ENCODE assay signal across 8 cellular contexts in the genomic region with DNA sequence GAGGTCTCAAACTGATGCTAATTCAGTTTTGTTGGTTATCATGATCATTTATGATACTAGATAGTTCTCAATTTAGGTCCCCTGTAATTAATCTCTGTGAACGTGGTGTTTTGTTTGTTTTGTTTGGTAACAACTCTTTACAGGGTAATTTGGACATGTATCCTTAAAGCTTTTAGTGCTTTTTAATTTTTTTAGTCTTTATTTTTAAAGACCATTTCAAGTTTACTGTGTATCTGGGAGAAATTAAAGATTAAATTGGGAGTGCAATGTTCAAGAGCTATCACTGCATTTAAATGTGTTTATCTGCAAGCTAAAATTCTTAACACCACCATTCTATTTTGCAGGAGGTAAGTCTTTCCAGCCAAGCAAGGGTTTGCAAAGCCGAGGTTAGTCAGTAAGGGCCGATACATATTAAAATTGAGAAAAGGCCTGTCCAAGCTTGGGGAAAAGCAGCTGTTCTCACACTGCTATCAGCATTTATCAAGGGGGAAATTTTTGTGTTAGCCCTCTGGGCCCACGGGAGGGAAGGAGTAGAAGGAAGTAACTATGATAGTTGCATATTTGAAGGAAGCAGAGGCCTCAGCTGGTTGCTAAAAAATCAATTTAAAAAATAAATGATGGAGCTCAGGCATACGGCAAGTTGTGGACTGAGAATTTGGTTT. TPM values are rescaled to one million over a fixed set of nuclear protein-coding genes. Genes with fewer than 3 reads are reported as not detected.
A peak's percentile ranks its signal among the peaks of the same experiment; 100 is the strongest.
DNase-seq lines count a peak whose midpoint lies in the region; ATAC-seq and TF ChIP-seq lines count a peak whose summit lies in the region.

No MANE protein-coding gene starts in this region.

- H3K27me3 Mint-ChIP-seq in glutamatergic neuron (ENCODE audit: unreplicated experiment) = peaks cover 2% of the 10 kb centered on the region

- TF ChIP-seq CTCF in OCI-LY1 (IDR thresholded peaks at IDR 0.05; ENCODE audit: low read length) = no peak
- no peak for TF ChIP-seq CTCF in glutamatergic neuron (IDR thresholded peaks at IDR 0.05; ENCODE audit: partially characterized antibody, unreplicated experiment)
- TF ChIP-seq CTCF in spleen (IDR thresholded peaks at IDR 0.05 in 8 of 11, conservative IDR thresholded peaks at IDR 0.05 in 3 of 11) = no peak

- no peaks in the 10 kb centered on the region for H3F3A ChIP-seq in OCI-LY1 (ENCODE audit: insufficient read depth, low read length)

- H3K9me2 ChIP-seq in OCI-LY1 (ENCODE audit: low read depth, low read length) = no peaks in the 10 kb centered on the region

- no peaks in the 10 kb centered on the region for H3K9me3 Mint-ChIP-seq in glutamatergic neuron (ENCODE audit: unreplicated experiment)

- H3K27ac ChIP-seq in OCI-LY1 (ENCODE audit: low read depth, low read length, poor library complexity, severe bottlenecking) (peak overlapping the region; percentile 94), spleen (peak overlapping the region; percentile 55 to 86 (median 79))

- intact Hi-C loops in spleen (cut with DNase I; ENCODE audit: low total_unique reads) = no loop called here

- no peaks in the 10 kb centered on the region for H4K20me1 ChIP-seq in OCI-LY1 (ENCODE audit: insufficient read depth, low read length)

- DNase-seq in DMS 273 (lab: John Stamatoyannopoulos, UW; ENCODE audit: unreplicated experiment) (peak; percentile 23), DMS 273 treated with DMSO at 0.1 percent for 48 hours (lab: John Stamatoyannopoulos, UW) (no peak), glutamatergic neuron (no peak), spleen (no peak), DMS114 treated with DMSO at 0.1 percent for 48 hours (lab: John Stamatoyannopoulos, UW; ENCODE audit: unreplicated experiment) (no peak)

- ATAC-seq in GM21526 (IDR thresholded peaks at IDR 0.05; ENCODE audit: low FRiP score, unreplicated experiment) = no peak
- ATAC-seq in GM18498 (IDR thresholded peaks at IDR 0.05; ENCODE audit: unreplicated experiment) = no peak

- no peaks in the 10 kb centered on the region for H3K27me3 ChIP-seq in OCI-LY1 (ENCODE audit: insufficient read depth, low read length)
- H3K27me3 ChIP-seq in spleen (replicated peaks in 1 of 7) = no peaks in the 10 kb centered on the region

- H3K36me3 Mint-ChIP-seq in glutamatergic neuron (ENCODE audit: unreplicated experiment) = no peaks in the 10 kb centered on the region

- H2AFZ ChIP-seq in OCI-LY1 (ENCODE audit: low read length) = no peak overlapping the region

- H3K27ac Mint-ChIP-seq in glutamatergic neuron (ENCODE audit: unreplicated experiment) = peak overlapping the region; percentile 22

- peaks cover 12% of the 10 kb centered on the region for H3K4me1 Mint-ChIP-seq in glutamatergic neuron (ENCODE audit: low read depth, unreplicated experiment)

- H3K4me1 ChIP-seq in OCI-LY1 (ENCODE audit: insufficient read depth, low read length, severe bottlenecking) (peaks cover 64% of the 10 kb centered on the region), spleen (peaks cover 32 to 70% (median 62%) of the 10 kb centered on the region in 6 donors)

- peak overlapping the region; percentile 38 for H3K4me3 ChIP-seq in OCI-LY1 (ENCODE audit: low read depth, low read length, poor library complexity, severe bottlenecking)
- H3K4me3 ChIP-seq in spleen = no peak overlapping the region

- no peak overlapping the region for H3K4me3 Mint-ChIP-seq in glutamatergic neuron (ENCODE audit: unreplicated experiment)

- H3K36me3 ChIP-seq in OCI-LY1 (ENCODE audit: insufficient read depth, low read length) (no peaks in the 10 kb centered on the region), spleen (no peaks in the 10 kb centered on the region)

- H3K4me2 ChIP-seq in OCI-LY1 (ENCODE audit: low read length) = peak overlapping the region; percentile 69

- no peak for TF ChIP-seq POLR2A in spleen (IDR thresholded peaks at IDR 0.05)

- H3K9me3 ChIP-seq in OCI-LY1 (ENCODE audit: low read length) (no peaks in the 10 kb centered on the region), spleen (no peaks in the 10 kb centered on the region)

- no peaks in the 10 kb centered on the region for H3K79me2 ChIP-seq in OCI-LY1 (ENCODE audit: insufficient read depth, low read length)

- H3K9ac ChIP-seq in OCI-LY1 (ENCODE audit: low read length) = peak overlapping the region; percentile 61

- WGBS in spleen, 5 donors = 28 to 35% (median 33%) methylated on average over 5 of the region's 5 CpGs

RNA-seq across cellular contexts. Expression of gene ZNF217, which starts 59.4 kb away (rescaled TPM):
- total RNA-seq in glutamatergic neuron (ENCODE audit: unreplicated experiment) (64.7 TPM), spleen (10 to 100 TPM; 58.7 to 90.1 (median 87.5) TPM)
- 10 to 100 TPM; 15.1 to 20.4 (median 15.3) TPM for polyA plus RNA-seq in spleen
